11 cellular contexts compared by ENCODE assay signal in the genomic region with DNA sequence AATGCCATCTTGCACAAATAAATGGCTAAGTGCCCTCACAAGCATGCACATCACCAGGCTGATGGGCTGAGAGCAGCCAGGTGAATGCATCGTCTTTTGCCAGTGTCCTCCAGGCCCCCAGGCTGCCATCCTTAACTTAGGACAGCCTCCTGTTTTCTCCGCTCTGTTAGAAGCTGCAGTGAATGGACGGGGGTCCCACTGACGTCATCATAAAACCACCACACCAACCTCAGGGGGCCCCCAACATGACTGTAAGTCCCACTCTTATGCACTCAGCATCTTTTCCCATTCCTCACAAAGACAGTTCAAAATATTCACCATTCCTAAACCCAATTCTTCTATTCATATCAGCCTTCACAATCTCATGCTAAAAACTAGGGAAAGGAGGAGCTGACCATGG.
"Had no signal": no experiment of that assay in that cellular context is flagged by ENCODE, and none has a peak within 500 bp of the region (broad histone marks: within the 10 kb centered on the region; RNA-seq: fewer than 3 reads in every experiment).

No MANE protein-coding gene starts in this region.

- H3K4me1 ChIP-seq: HAP-1 had no signal

- H3K9ac ChIP-seq: GM23248 had no signal

- ATAC-seq: GM23338, HCT116 had no signal

- H3K4me3 ChIP-seq: GM23248, GM23338, HAP-1 had no signal

- H3K4me2 ChIP-seq: GM23338 had no signal

- H3K9me3 Mint-ChIP-seq: GM23338, H9, HFFc6 had no signal

- H3K4me3 Mint-ChIP-seq: GM23338, H9, HFFc6 had no signal

- H3K27ac ChIP-seq: GM23248 had no signal

- DNase-seq: GM23248, GOT3, H7, H9, HCEC 1CT, HFFc6 had no signal

- H3K9me3 ChIP-seq: HAP-1 had no signal

- H3K27ac Mint-ChIP-seq: GM23338, HFFc6 had no signal

- FAIRE-seq: H1, H54 had no signal

- H2AFZ ChIP-seq: GM23248, GM23338 had no signal

- H3K36me3 ChIP-seq: HAP-1 had no signal
